1 cellular context compared by ENCODE assay signal in genomic region chr20:49583343-49583668, GRCh38.
TF ChIP-seq lines count a peak whose summit lies in the region.

No MANE protein-coding gene starts in this region.

TF ChIP-seq in liver, 16 proteins besides CTCF, POLR2A, EP300 and RAD21 (continued from another document):
- TF ChIP-seq, protein P1, sequence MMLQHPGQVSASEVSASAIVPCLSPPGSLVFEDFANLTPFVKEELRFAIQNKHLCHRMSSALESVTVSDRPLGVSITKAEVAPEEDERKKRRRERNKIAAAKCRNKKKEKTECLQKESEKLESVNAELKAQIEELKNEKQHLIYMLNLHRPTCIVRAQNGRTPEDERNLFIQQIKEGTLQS (IDR thresholded peaks at IDR 0.05): no peak
- TF ChIP-seq, protein P2, sequence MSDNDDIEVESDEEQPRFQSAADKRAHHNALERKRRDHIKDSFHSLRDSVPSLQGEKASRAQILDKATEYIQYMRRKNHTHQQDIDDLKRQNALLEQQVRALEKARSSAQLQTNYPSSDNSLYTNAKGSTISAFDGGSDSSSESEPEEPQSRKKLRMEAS (IDR thresholded peaks at IDR 0.05): no peak
- TF ChIP-seq HNF4A (conservative IDR thresholded peaks at IDR 0.05) (no peak), TAF1 (conservative IDR thresholded peaks at IDR 0.05) (no peak), YY1 (IDR thresholded peaks at IDR 0.05) (no peak)
